In the genomic region with DNA sequence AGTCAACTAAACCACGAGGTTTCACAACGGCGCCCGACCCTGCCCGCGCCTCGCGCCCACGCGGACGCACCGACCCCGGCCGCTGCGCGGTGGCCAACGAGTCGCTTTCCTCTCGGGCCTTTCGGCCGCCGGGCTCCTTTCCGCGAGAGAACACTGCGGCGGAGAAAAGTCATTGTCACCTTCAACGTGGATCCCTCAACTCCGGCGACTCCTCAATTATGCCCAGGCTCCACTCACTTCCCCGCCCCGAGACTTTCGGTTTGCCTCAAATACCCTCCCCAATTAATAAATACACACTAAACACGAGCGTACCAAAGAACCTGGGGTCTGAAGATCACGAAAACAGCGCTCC, we compare ENCODE assay signal across 8 cellular contexts. TPM values are rescaled to one million over a fixed set of nuclear protein-coding genes. Genes with fewer than 3 reads are reported as not detected.
DNase-seq lines count a peak whose midpoint lies in the region; ATAC-seq and TF ChIP-seq lines count a peak whose summit lies in the region.

No MANE protein-coding gene starts in this region.

- H3K36me3 ChIP-seq in muscle layer of duodenum (ENCODE audit: control insufficient read depth in 1 of 2, insufficient read depth in 2 of 2, low read length in 2 of 2) = no peaks in the 10 kb centered on the region
- no peaks in the 10 kb centered on the region for H3K36me3 ChIP-seq in thyroid gland

- H3K9me3 Mint-ChIP-seq in T-helper 1 cell treated with Interleukin-12 subunit alpha and Interleukin-12 subunit beta and Interleukin-4 antibody, amounts not matched to agents 30 μg/mL and 1 μg/mL, for 36 hours = no peaks in the 10 kb centered on the region

- H3K27me3 Mint-ChIP-seq in T-helper 1 cell treated with Interleukin-12 subunit alpha and Interleukin-12 subunit beta and Interleukin-4 antibody, amounts not matched to agents 30 μg/mL and 1 μg/mL, for 36 hours (ENCODE audit: low read depth) = peaks cover under 1% of the 10 kb centered on the region

- TF ChIP-seq POLR2A in thyroid gland (IDR thresholded peaks at IDR 0.05) = no peak

- TF ChIP-seq CTCF in dorsolateral prefrontal cortex (IDR thresholded peaks at IDR 0.05 in 54 of 56, conservative IDR thresholded peaks at IDR 0.05 in 2 of 56; ENCODE audit: low read depth in 1 of 56, partially characterized antibody in 56 of 56) (no peak), thyroid gland (IDR thresholded peaks at IDR 0.05) (no peak)

- H3K27ac ChIP-seq in dorsolateral prefrontal cortex (peak overlapping the region in 35 of 59 donors; percentile 0 to 86 (median 59)), muscle layer of duodenum (ENCODE audit: low read length) (peak overlapping the region; percentile 93), thyroid gland (peak overlapping the region; percentile 68 to 91 (median 88))

- H3K27ac Mint-ChIP-seq in T-helper 1 cell treated with Interleukin-12 subunit alpha and Interleukin-12 subunit beta and Interleukin-4 antibody, amounts not matched to agents 30 μg/mL and 1 μg/mL, for 36 hours = peak overlapping the region; percentile 95

- H3K4me1 Mint-ChIP-seq in T-helper 1 cell treated with Interleukin-12 subunit alpha and Interleukin-12 subunit beta and Interleukin-4 antibody, amounts not matched to agents 30 μg/mL and 1 μg/mL, for 36 hours (ENCODE audit: low read depth) = peaks cover 30% of the 10 kb centered on the region

- H3K4me3 Mint-ChIP-seq in T-helper 1 cell treated with Interleukin-12 subunit alpha and Interleukin-12 subunit beta and Interleukin-4 antibody, amounts not matched to agents 30 μg/mL and 1 μg/mL, for 36 hours = peak overlapping the region; percentile 96

- H3K4me3 ChIP-seq in dorsolateral prefrontal cortex (peak overlapping the region; percentile 34 to 89 (median 73)), muscle layer of duodenum (ENCODE audit: low read depth in 1 of 2, low read length in 2 of 2) (peak overlapping the region; percentile 85 to 96), thyroid gland (replicated peaks in 1 of 3) (peak overlapping the region; percentile 74 to 82 (median 76))

- DNase-seq in NCI-H2107 treated with DMSO at 0.1 percent for 48 hours (lab: John Stamatoyannopoulos, UW; ENCODE audit: unreplicated experiment) = peak; percentile 53
- DNase-seq in NCI-H2107 (lab: John Stamatoyannopoulos, UW) = no peak
- DNase-seq in dorsolateral prefrontal cortex = peak in 3 of 10 donors; percentile 10 to 50 (median 12)
- DNase-seq in thyroid gland = no peak
- no peak for DNase-seq in NCI-H128 (lab: John Stamatoyannopoulos, UW; ENCODE audit: unreplicated experiment)

- H3K27me3 ChIP-seq in dorsolateral prefrontal cortex = peaks cover 0 to 40% (median 9%) of the 10 kb centered on the region in 45 donors
- H3K27me3 ChIP-seq in muscle layer of duodenum (ENCODE audit: low read depth, low read length) = no peaks in the 10 kb centered on the region
- no peaks in the 10 kb centered on the region for H3K27me3 ChIP-seq in thyroid gland

- peaks cover 7% of the 10 kb centered on the region for H3K36me3 Mint-ChIP-seq in T-helper 1 cell treated with Interleukin-12 subunit alpha and Interleukin-12 subunit beta and Interleukin-4 antibody, amounts not matched to agents 30 μg/mL and 1 μg/mL, for 36 hours (ENCODE audit: low read depth)

- WGBS in thyroid gland, 2 donors = 1% methylated on average over 16 to 36 of the region's 36 CpGs

- intact Hi-C loops in dorsolateral prefrontal cortex (cut with DNase I) = loop anchor here (2.0 to 10.0 kb wide), 3 partner anchors 265 to 571 kb away; a partner anchor contains a TSS
- intact Hi-C loops in thyroid gland (cut with DNase I) = no loop called here

- ATAC-seq in HG03097 (IDR thresholded peaks at IDR 0.05; ENCODE audit: low FRiP score, unreplicated experiment) = no peak

- H3K9me3 ChIP-seq in muscle layer of duodenum (ENCODE audit: control insufficient read depth in 1 of 2, low read length in 2 of 2) = no peaks in the 10 kb centered on the region
- no peaks in the 10 kb centered on the region for H3K9me3 ChIP-seq in thyroid gland

- H3K4me1 ChIP-seq in muscle layer of duodenum (ENCODE audit: control insufficient read depth in 1 of 2, insufficient read depth in 2 of 2, low read length in 2 of 2) (peaks cover 0 to 7% of the 10 kb centered on the region in 2 donors), thyroid gland (peaks cover 5 to 7% of the 10 kb centered on the region in 2 donors)

RNA-seq across cellular contexts. Expression of a gene that starts 0.5 kb away (rescaled TPM):
- 1 to 10 TPM in 117 of 120 experiments, under 1 TPM in 3; 0.70 to 9.0 (median 3.2) TPM for total RNA-seq in dorsolateral prefrontal cortex
- 100 to 1,000 TPM in 1 of 4 donors, 10 to 100 TPM in 3; 24.0 to 111 (median 55.2) TPM for total RNA-seq in thyroid gland
